Comparison of ENCODE assay signal across 9 cellular contexts in the genomic region with DNA sequence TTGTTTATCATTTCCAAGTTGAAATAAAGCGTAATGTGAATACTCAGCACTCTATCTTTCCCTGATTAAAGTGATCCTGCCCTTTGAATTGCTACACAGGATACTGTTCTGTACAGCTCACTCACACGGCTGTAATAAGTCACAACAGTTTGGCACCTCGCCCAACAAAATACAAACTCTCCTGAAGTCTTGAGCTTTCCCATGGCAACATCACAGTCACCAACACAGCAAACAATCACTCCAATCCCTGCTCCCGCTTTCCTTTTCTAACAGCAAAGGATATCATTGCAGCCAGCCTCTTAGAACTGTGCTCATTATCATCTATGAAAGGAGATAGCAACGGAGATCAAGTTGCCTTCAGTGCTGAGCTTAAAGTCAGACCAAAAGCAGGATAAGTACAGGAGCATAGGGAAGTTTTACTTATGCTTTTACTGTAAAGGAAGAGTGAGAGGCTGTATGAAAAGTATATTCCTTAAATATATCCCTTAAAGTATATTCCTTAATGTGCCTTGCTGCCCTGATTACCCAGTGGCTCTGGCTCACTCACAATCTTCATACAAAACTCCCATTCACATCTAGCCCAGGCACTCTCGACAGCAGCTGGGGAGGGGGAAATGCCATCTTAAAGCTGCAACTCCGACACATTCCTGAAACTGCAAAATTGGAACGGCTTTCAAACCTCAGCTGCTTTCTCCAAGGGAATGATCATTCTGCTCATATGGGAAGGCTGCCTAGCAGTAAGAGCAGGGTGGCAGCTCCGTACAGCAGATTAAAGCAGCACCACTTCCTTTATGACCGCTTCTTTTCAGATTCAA. TPM values are rescaled to one million over a fixed set of nuclear protein-coding genes. Genes with fewer than 3 reads are reported as not detected.
DNase-seq lines count a peak whose midpoint lies in the region; ATAC-seq, FAIRE-seq and TF ChIP-seq lines count a peak whose summit lies in the region.
"Had no signal": no experiment of that assay in that cellular context is flagged by ENCODE, and none has a peak within 500 bp of the region (broad histone marks: within the 10 kb centered on the region; RNA-seq: fewer than 3 reads in every experiment).

No MANE protein-coding gene starts in this region.

- peak overlapping the region; percentile 88 for H3K9ac ChIP-seq in keratinocyte (ENCODE audit: control insufficient read depth, extremely low read depth, insufficient read depth, low read length)
- H3K9ac ChIP-seq: BLaER1 had no signal

- dilution Hi-C loops in keratinocyte (cut with MboI; ENCODE audit: extremely low pct_ligation_motif_present, low sequenced_read_pairs), result no loop called here

- H3K27ac ChIP-seq in keratinocyte (ENCODE audit: control insufficient read depth, insufficient read depth, low read length) (peak overlapping the region; percentile 99), skin epidermis (peak overlapping the region in 20 of 21 experiments; percentile 59 to 89 (median 78))
- H3K27ac ChIP-seq: BLaER1 had no signal

- peak overlapping the region; percentile 53 for H3K4me3 Mint-ChIP-seq in T-helper 1 cell treated with Interleukin-12 subunit alpha and Interleukin-12 subunit beta and Interleukin-4 antibody, amounts not matched to agents 30 μg/mL and 1 μg/mL, for 36 hours

- no peak overlapping the region for H3K27ac Mint-ChIP-seq in T-helper 1 cell treated with Interleukin-12 subunit alpha and Interleukin-12 subunit beta and Interleukin-4 antibody, amounts not matched to agents 30 μg/mL and 1 μg/mL, for 36 hours

- peaks cover 82% of the 10 kb centered on the region for H3K4me1 ChIP-seq in keratinocyte (ENCODE audit: control insufficient read depth, extremely low read depth, insufficient read depth, low read length)
- H3K4me1 ChIP-seq: BLaER1 had no signal

- H3K9me1 ChIP-seq in keratinocyte (ENCODE audit: control insufficient read depth, extremely low read depth, insufficient read depth, low read length), result no peaks in the 10 kb centered on the region

- H3K36me3 Mint-ChIP-seq in T-helper 1 cell treated with Interleukin-12 subunit alpha and Interleukin-12 subunit beta and Interleukin-4 antibody, amounts not matched to agents 30 μg/mL and 1 μg/mL, for 36 hours (ENCODE audit: low read depth), result peaks cover 5% of the 10 kb centered on the region

- DNase-seq in T-helper 1 cell (no peak), NCI-H82 (lab: John Stamatoyannopoulos, UW) (peak; percentile 61), cardiac fibroblast (ENCODE audit: low read depth in 2 of 2) (peak; percentile 99 to 100), keratinocyte (ENCODE audit: low read depth, low spot score) (peak; percentile 88)
- no peak for DNase-seq in central memory CD4-positive, alpha-beta T cell

- H3K4me2 ChIP-seq in keratinocyte (ENCODE audit: control insufficient read depth, extremely low read depth, insufficient read depth, low read depth, low read length), result peak overlapping the region; percentile 92
- H3K4me2 ChIP-seq: BLaER1 had no signal

- no peak for ATAC-seq in HG02571 (IDR thresholded peaks at IDR 0.05; ENCODE audit: unreplicated experiment)

- H3K4me3 ChIP-seq in cardiac fibroblast (replicated peaks in 1 of 2; ENCODE audit: low read depth in 2 of 2, low read length in 2 of 2), result peak overlapping the region; percentile 27 to 39
- peak overlapping the region in 2 of 3 experiments; percentile 53 to 57 for H3K4me3 ChIP-seq in keratinocyte (ENCODE audit: control insufficient read depth in 2 of 3, extremely low read depth in 1 of 3, insufficient read depth in 2 of 3, low read depth in 1 of 3, low read length in 3 of 3)
- H3K4me3 ChIP-seq in skin epidermis, result peak overlapping the region in 2 of 7 experiments; percentile 10 to 16
- H3K4me3 ChIP-seq: BLaER1 had no signal

- no peaks in the 10 kb centered on the region for H3K9me3 ChIP-seq in keratinocyte (ENCODE audit: control insufficient read depth, low read depth, low read length)
- H3K9me3 ChIP-seq: BLaER1 had no signal

- no peaks in the 10 kb centered on the region for H3K9me3 Mint-ChIP-seq in T-helper 1 cell treated with Interleukin-12 subunit alpha and Interleukin-12 subunit beta and Interleukin-4 antibody, amounts not matched to agents 30 μg/mL and 1 μg/mL, for 36 hours

- H3K27me3 Mint-ChIP-seq in T-helper 1 cell treated with Interleukin-12 subunit alpha and Interleukin-12 subunit beta and Interleukin-4 antibody, amounts not matched to agents 30 μg/mL and 1 μg/mL, for 36 hours (ENCODE audit: low read depth), result no peaks in the 10 kb centered on the region

- peak; percentile 97 for FAIRE-seq in keratinocyte (lab: Jason Lieb, UNC)

- no peaks in the 10 kb centered on the region for H4K20me1 ChIP-seq in keratinocyte (ENCODE audit: control insufficient read depth, extremely low read depth, insufficient read depth, low read length)
- H4K20me1 ChIP-seq: BLaER1 had no signal

- peak overlapping the region; percentile 24 for H2AFZ ChIP-seq in keratinocyte (ENCODE audit: control insufficient read depth, low read length)

- H3K79me2 ChIP-seq in keratinocyte (ENCODE audit: control insufficient read depth, insufficient read depth, low read length), result peaks cover 15% of the 10 kb centered on the region

- TF ChIP-seq CTCF in cardiac fibroblast (IDR thresholded peaks at IDR 0.05; ENCODE audit: low read depth, low read length) (no peak), keratinocyte (optimal IDR thresholded peaks at IDR 0.05 in 1 of 3, IDR thresholded peaks at IDR 0.05 in 1 of 3, conservative IDR thresholded peaks at IDR 0.05 in 1 of 3; ENCODE audit: extremely low read depth in 1 of 3, insufficient read depth in 2 of 3, low read length in 3 of 3) (no peak)

- H3K4me1 Mint-ChIP-seq in T-helper 1 cell treated with Interleukin-12 subunit alpha and Interleukin-12 subunit beta and Interleukin-4 antibody, amounts not matched to agents 30 μg/mL and 1 μg/mL, for 36 hours (ENCODE audit: low read depth), result peaks cover 16% of the 10 kb centered on the region

- H3K27me3 ChIP-seq in keratinocyte (ENCODE audit: control insufficient read depth, extremely low read depth, insufficient read depth, low read length), result no peaks in the 10 kb centered on the region
- H3K27me3 ChIP-seq: BLaER1 had no signal

- H3K36me3 ChIP-seq in keratinocyte (ENCODE audit: control insufficient read depth in 2 of 2, extremely low read depth in 1 of 2, insufficient read depth in 2 of 2, low read length in 2 of 2), result no peaks in the 10 kb centered on the region
- H3K36me3 ChIP-seq: BLaER1 had no signal

RNA-seq across cellular contexts. Expression of gene MAML2, which starts 35.9 kb away (rescaled TPM):
- polyA plus RNA-seq in keratinocyte, result 4.2 to 7.4 TPM (median 4.2 TPM) in 3 replicates
- 1.0 TPM for polyA plus RNA-seq in keratinocyte (2011; ENCODE audit: low read depth)
- polyA plus RNA-seq in keratinocyte (2011; cell fraction: cytosol; rRNA removed), result 2.8 and 3.3 TPM in 2 replicates
- 6.9 and 7.8 TPM in 2 replicates for polyA plus RNA-seq in keratinocyte (2011; cell fraction: nucleus; rRNA removed)
- 1.1 and 4.4 TPM in 2 replicates for polyA plus RNA-seq in keratinocyte (2012; ENCODE audit: low replicate concordance)
- polyA minus RNA-seq in keratinocyte, result 8.8 to 13.1 TPM (median 11.0 TPM) in 3 replicates
- 2.1 TPM for polyA minus RNA-seq in keratinocyte (2011; cell fraction: cytosol; rRNA and poly(A)+ RNA removed)
- polyA minus RNA-seq in keratinocyte (2011; cell fraction: nucleus; rRNA and poly(A)+ RNA removed), result 8.1 and 13.8 TPM in 2 replicates

Comparison
In these comparisons a context has a peak if more than half of its experiments do, and no peak if none do; other contexts are left out.
1. DNase-seq: peak in NCI-H82 (single experiment), cardiac fibroblast (2 of 2) and keratinocyte (single experiment); none in T-helper 1 cell (0 of 5) and central memory CD4-positive, alpha-beta T cell (single experiment).